In the genomic region with DNA sequence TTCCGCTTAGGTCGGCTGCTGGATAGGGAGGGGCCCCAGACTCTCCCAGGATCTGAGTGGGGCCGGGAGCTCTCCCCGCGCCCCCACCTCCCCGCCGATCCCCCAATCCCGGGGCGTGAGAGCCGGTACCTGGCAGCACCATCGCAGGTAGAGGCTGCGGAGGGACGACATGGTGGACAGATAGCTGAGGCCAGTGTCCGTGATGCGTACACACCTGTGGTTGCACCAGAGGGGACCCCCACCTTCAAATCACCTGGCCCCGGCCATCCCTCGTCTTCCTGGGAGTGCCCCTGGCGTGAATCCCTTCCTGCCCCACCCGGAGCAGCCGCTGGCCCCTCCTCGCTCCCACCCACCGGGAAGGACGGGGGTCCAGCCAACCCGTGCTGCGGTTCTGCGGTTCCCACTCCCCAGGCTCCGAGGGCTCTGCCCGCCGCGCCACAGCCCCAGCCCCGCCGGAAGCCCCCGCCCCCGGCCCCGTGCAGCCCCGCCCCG, we compare ENCODE assay signal across 11 cellular contexts. TPM values are rescaled to one million over a fixed set of nuclear protein-coding genes. Genes with fewer than 3 reads are reported as not detected.
A peak's percentile ranks its signal among the peaks of the same experiment; 100 is the strongest.
DNase-seq lines count a peak whose midpoint lies in the region; ATAC-seq and TF ChIP-seq lines count a peak whose summit lies in the region.
"Had no signal": no experiment of that assay in that cellular context is flagged by ENCODE, and none has a peak within 500 bp of the region (broad histone marks: within the 10 kb centered on the region; RNA-seq: fewer than 3 reads in every experiment).

No MANE protein-coding gene starts in this region.

- no peak for ATAC-seq in naive thymus-derived CD4-positive, alpha-beta T cell
- ATAC-seq in HG03039 (IDR thresholded peaks at IDR 0.05; ENCODE audit: unreplicated experiment) (no peak), foreskin keratinocyte (no peak)

- no peak overlapping the region for H3K9ac ChIP-seq in HUES6 (ENCODE audit: low read length)
- H3K9ac ChIP-seq in colonic mucosa (ENCODE audit: low read depth in 2 of 2, low read length in 2 of 2): no peak overlapping the region

- DNase-seq in COR-L47 (lab: John Stamatoyannopoulos, UW) (peak; percentile 72), colonic mucosa (no peak), testis (no peak), foreskin keratinocyte (no peak)
- DNase-seq in naive thymus-derived CD4-positive, alpha-beta T cell: no peak
- no peak for DNase-seq in stimulated activated CD4-positive, alpha-beta T cell treated with anti-CD3 and anti-CD28 coated beads, Interleukin-4, amount 100 ng/mL, for 24 hours
- DNase-seq: cerebellar nuclear complex, NCI-H1048 had no signal

- H3K36me3 ChIP-seq in HUES6 (ENCODE audit: control insufficient read depth, insufficient read depth, low read length) (no peaks in the 10 kb centered on the region), colonic mucosa (no peaks in the 10 kb centered on the region), testis (ENCODE audit: low read depth, missing control alignments) (no peaks in the 10 kb centered on the region)
- no peaks in the 10 kb centered on the region for H3K36me3 ChIP-seq in naive thymus-derived CD4-positive, alpha-beta T cell (ENCODE audit: control insufficient read depth in 2 of 3, insufficient read depth in 3 of 3, low read length in 3 of 3)

- intact Hi-C loops in colonic mucosa (cut with DNase I): no loop called here
- intact Hi-C loops in naive thymus-derived CD4-positive, alpha-beta T cell (cut with micrococcal nuclease): loop anchor here (1.0 to 5.0 kb wide), 5 partner anchors 11 to 92 kb away; a partner anchor contains a TSS
- intact Hi-C loops in testis (cut with DNase I; ENCODE audit: low total_unique reads): no loop called here

- peak overlapping the region in 2 of 9 donors; percentile 79 to 81 for H3K27ac Mint-ChIP-seq in naive thymus-derived CD4-positive, alpha-beta T cell
- H3K27ac Mint-ChIP-seq: mesothelial cell of epicardium had no signal

- H3K4me3 Mint-ChIP-seq in naive thymus-derived CD4-positive, alpha-beta T cell: peak overlapping the region in 9 of 10 donors; percentile 3 to 86 (median 76)

- no peak overlapping the region for H3K27ac ChIP-seq in HUES6 (ENCODE audit: low read depth, low read length)
- H3K27ac ChIP-seq in colonic mucosa: no peak overlapping the region
- H3K27ac ChIP-seq in naive thymus-derived CD4-positive, alpha-beta T cell (ENCODE audit: low read depth, low read length): peak overlapping the region; percentile 54
- no peak overlapping the region for H3K27ac ChIP-seq in testis
- H3K27ac ChIP-seq in foreskin keratinocyte: no peak overlapping the region

- POLR2A ChIA-PET in naive thymus-derived CD4-positive, alpha-beta T cell (lab: Charles Lee): interaction anchor here (0.6 to 2.4 kb wide), 23 partner anchors 8 to 1270 kb away, joined by 3 to 24 read pairs (median 7); a partner anchor contains a TSS

- WGBS in testis, 2 donors: 2% methylated on average over 37 of the region's 37 CpGs; no CpG with 5 or more reads in 1 of the 2 donors

- peaks cover 0 to 19% (median 0%) of the 10 kb centered on the region in 5 donors for H3K27me3 Mint-ChIP-seq in naive thymus-derived CD4-positive, alpha-beta T cell

- peaks cover 0 to 4% (median 0%) of the 10 kb centered on the region in 5 donors for H3K36me3 Mint-ChIP-seq in naive thymus-derived CD4-positive, alpha-beta T cell
- H3K36me3 Mint-ChIP-seq: mesothelial cell of epicardium had no signal

- CTCF ChIA-PET in naive thymus-derived CD4-positive, alpha-beta T cell (lab: Charles Lee): interaction anchor here (0.9 to 2.0 kb wide), 3 partner anchors 17 to 28 kb away, joined by 3 to 11 read pairs (median 4); no protein-coding TSS in a partner anchor

- no peak for TF ChIP-seq CTCF in colonic mucosa (IDR thresholded peaks at IDR 0.05)
- TF ChIP-seq CTCF in testis (IDR thresholded peaks at IDR 0.05): no peak
- TF ChIP-seq CTCF in foreskin keratinocyte (conservative IDR thresholded peaks at IDR 0.05): no peak

- H3K4me3 ChIP-seq in HUES6 (ENCODE audit: low read depth, low read length) (peak overlapping the region; percentile 56), colonic mucosa (peak overlapping the region; percentile 27), testis (peak overlapping the region in 1 of 2 donors; percentile 49)
- H3K4me3 ChIP-seq in naive thymus-derived CD4-positive, alpha-beta T cell (ENCODE audit: low read length): peak overlapping the region; percentile 67

- H3K27me3 ChIP-seq in HUES6 (ENCODE audit: control insufficient read depth, insufficient read depth, low read length) (peaks cover 90% of the 10 kb centered on the region), colonic mucosa (peaks cover 25% of the 10 kb centered on the region), testis (no peaks in the 10 kb centered on the region), foreskin keratinocyte (peaks cover 53% of the 10 kb centered on the region)
- no peaks in the 10 kb centered on the region for H3K27me3 ChIP-seq in naive thymus-derived CD4-positive, alpha-beta T cell (ENCODE audit: control insufficient read depth in 2 of 2, insufficient read depth in 2 of 2, low read length in 2 of 2)

- H3K9me3 ChIP-seq in HUES6 (ENCODE audit: control insufficient read depth, insufficient read depth, low read depth, low read length) (no peaks in the 10 kb centered on the region), colonic mucosa (no peaks in the 10 kb centered on the region), testis (no peaks in the 10 kb centered on the region)
- no peaks in the 10 kb centered on the region for H3K9me3 ChIP-seq in naive thymus-derived CD4-positive, alpha-beta T cell (ENCODE audit: control insufficient read depth in 2 of 3, low read length in 3 of 3)

- no peak for TF ChIP-seq POLR2A in testis (IDR thresholded peaks at IDR 0.05)

- peaks cover 0 to 2% (median 0%) of the 10 kb centered on the region in 11 donors for H3K9me3 Mint-ChIP-seq in naive thymus-derived CD4-positive, alpha-beta T cell
- H3K9me3 Mint-ChIP-seq: mesothelial cell of epicardium had no signal

- H3K4me1 ChIP-seq in HUES6 (ENCODE audit: control insufficient read depth, insufficient read depth, low read length): peaks cover 6% of the 10 kb centered on the region; the same call in 1 of the 2 replicates
- peaks cover 8% of the 10 kb centered on the region for H3K4me1 ChIP-seq in colonic mucosa
- H3K4me1 ChIP-seq in naive thymus-derived CD4-positive, alpha-beta T cell (ENCODE audit: control insufficient read depth in 2 of 2, insufficient read depth in 2 of 2, low read length in 2 of 2): peaks cover 16 to 22% of the 10 kb centered on the region in 2 donors
- peaks cover 9% of the 10 kb centered on the region for H3K4me1 ChIP-seq in testis
- H3K4me1 ChIP-seq in foreskin keratinocyte: no peaks in the 10 kb centered on the region

- H3K4me1 Mint-ChIP-seq in naive thymus-derived CD4-positive, alpha-beta T cell: peaks cover 4 to 43% (median 24%) of the 10 kb centered on the region in 7 donors

RNA-seq across cellular contexts. Expression of a gene that starts 4.7 kb away (rescaled TPM):
- 10 to 100 TPM in 1 of 2 donors, 1 to 10 TPM in 1; 8.5 to 18.8 TPM for total RNA-seq in colonic mucosa
- total RNA-seq in naive thymus-derived CD4-positive, alpha-beta T cell: 10 to 100 TPM; 13.3 to 19.4 (median 16.5) TPM
- 10 to 100 TPM; 10.6 to 21.2 TPM for polyA plus RNA-seq in naive thymus-derived CD4-positive, alpha-beta T cell
- 10 to 100 TPM; 33.9 to 39.1 TPM for total RNA-seq in testis
- 21.4 TPM for polyA plus RNA-seq in testis (ENCODE audit: insufficient read depth, low read depth, low replicate concordance)
- 7.9 and 8.2 TPM in 2 replicates for total RNA-seq in foreskin keratinocyte
- polyA plus RNA-seq in foreskin keratinocyte: 6.9 and 7.2 TPM in 2 replicates

RNA-seq across cellular contexts. Expression of a gene that starts 10.7 kb away (rescaled TPM):
- 1 to 10 TPM; 2.0 to 2.2 TPM for total RNA-seq in colonic mucosa
- 10 to 100 TPM; 13.2 to 45.4 (median 18.0) TPM for total RNA-seq in naive thymus-derived CD4-positive, alpha-beta T cell
- 10 to 100 TPM; 11.1 to 21.1 TPM for polyA plus RNA-seq in naive thymus-derived CD4-positive, alpha-beta T cell
- total RNA-seq in testis: 10 to 100 TPM; 15.8 to 16.1 TPM
- polyA plus RNA-seq in testis (ENCODE audit: insufficient read depth, low read depth, low replicate concordance): 23.4 TPM
- 0.28 and 2.4 TPM in 2 replicates for total RNA-seq in foreskin keratinocyte
- 0.32 and 0.91 TPM in 2 replicates for polyA plus RNA-seq in foreskin keratinocyte

RNA-seq across cellular contexts. Expression of a gene that starts 10.8 kb away (rescaled TPM):
- 10 to 100 TPM; 40.7 to 72.1 TPM for total RNA-seq in colonic mucosa
- 10 to 100 TPM; 26.8 to 48.1 (median 37.2) TPM for total RNA-seq in naive thymus-derived CD4-positive, alpha-beta T cell
- 10 to 100 TPM; 43.2 to 62.1 TPM for polyA plus RNA-seq in naive thymus-derived CD4-positive, alpha-beta T cell
- 100 to 1,000 TPM in 1 of 2 donors, 10 to 100 TPM in 1; 84.2 to 101 TPM for total RNA-seq in testis
- polyA plus RNA-seq in testis (ENCODE audit: insufficient read depth, low read depth, low replicate concordance): 95.5 TPM
- 42.3 and 45.9 TPM in 2 replicates for total RNA-seq in foreskin keratinocyte
- 48.0 and 58.7 TPM in 2 replicates for polyA plus RNA-seq in foreskin keratinocyte

RNA-seq across cellular contexts. Expression of a gene that starts 14.7 kb away (rescaled TPM):
- total RNA-seq in colonic mucosa: 100 to 1,000 TPM in 1 of 2 donors, 10 to 100 TPM in 1; 96.7 to 159 TPM
- total RNA-seq in naive thymus-derived CD4-positive, alpha-beta T cell: 100 to 1,000 TPM in 1 of 5 experiments, 10 to 100 TPM in 4; 68.6 to 105 (median 77.4) TPM
- 100 to 1,000 TPM; 132 to 159 TPM for polyA plus RNA-seq in naive thymus-derived CD4-positive, alpha-beta T cell
- total RNA-seq in testis: 100 to 1,000 TPM; 126 to 160 TPM
- 93.3 TPM for polyA plus RNA-seq in testis (ENCODE audit: insufficient read depth, low read depth, low replicate concordance)
- 125 and 138 TPM in 2 replicates for total RNA-seq in foreskin keratinocyte
- polyA plus RNA-seq in foreskin keratinocyte: 167 and 172 TPM in 2 replicates

RNA-seq across cellular contexts. Expression of a gene that starts 19.4 kb away (rescaled TPM):
- 1 to 10 TPM; 4.0 to 5.7 TPM for total RNA-seq in colonic mucosa
- total RNA-seq in naive thymus-derived CD4-positive, alpha-beta T cell: 1 to 10 TPM in 4 of 5 experiments, under 1 TPM in 1; 0.65 to 3.1 (median 1.6) TPM
- not detected for polyA plus RNA-seq in naive thymus-derived CD4-positive, alpha-beta T cell
- total RNA-seq in testis: 1 to 10 TPM; 8.5 to 9.8 TPM
- 2.1 TPM for polyA plus RNA-seq in testis (ENCODE audit: insufficient read depth, low read depth, low replicate concordance)
- 1.3 and 2.0 TPM in 2 replicates for total RNA-seq in foreskin keratinocyte
- polyA plus RNA-seq in foreskin keratinocyte: 1.6 and 3.0 TPM in 2 replicates

Comparison
In these comparisons a context has a peak if more than half of its experiments do, and no peak if none do; other contexts are left out.
1. intact Hi-C loops: an anchor here in naive thymus-derived CD4-positive, alpha-beta T cell (1.0 to 5.0 kb wide); none called in colonic mucosa and testis.